3 cellular contexts compared by ENCODE assay signal in the genomic region with DNA sequence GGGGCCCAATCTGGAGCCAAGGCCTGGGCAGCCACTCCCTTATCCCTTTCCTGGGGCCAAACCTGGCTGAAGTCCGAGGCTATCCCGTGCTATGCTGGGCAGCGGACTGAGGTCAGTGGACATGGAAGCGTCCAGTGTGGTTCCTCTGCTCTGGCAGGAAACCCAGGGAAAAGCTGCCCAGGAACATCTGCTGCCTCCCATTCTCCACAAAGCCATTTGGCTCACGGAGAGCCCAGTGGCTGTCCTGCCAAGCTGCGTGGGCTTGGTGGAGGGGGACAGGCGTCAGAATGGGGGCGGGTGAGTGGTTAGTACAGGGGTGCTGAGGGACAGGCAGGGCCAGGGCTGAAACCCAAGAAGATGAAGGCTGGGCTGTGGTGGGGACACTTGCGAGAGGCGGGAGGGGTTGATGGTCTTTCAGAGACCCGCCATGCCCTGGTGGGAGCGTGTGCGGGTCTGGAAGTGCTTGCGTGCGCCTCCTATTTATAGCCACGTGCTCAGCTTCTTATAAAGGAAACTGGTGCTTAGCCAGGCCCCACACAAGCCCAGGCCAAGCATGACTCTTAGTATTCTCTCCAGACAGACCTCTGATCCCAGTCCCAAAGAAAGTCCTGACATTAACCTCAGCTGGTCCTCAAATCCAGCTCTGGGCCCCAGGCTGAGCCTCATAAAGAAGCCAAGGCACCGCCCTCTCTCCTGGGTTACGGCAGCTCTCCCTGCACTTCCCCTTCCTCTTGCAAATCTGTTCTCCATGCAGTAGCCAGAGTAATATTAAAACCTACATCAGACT.
TF ChIP-seq lines count a peak whose summit lies in the region.

No MANE protein-coding gene starts in this region.

TF ChIP-seq in liver, 16 proteins besides CTCF, POLR2A, EP300 and RAD21:
- TF ChIP-seq NR2F2 (IDR thresholded peaks at IDR 0.05) (peak; percentile 70), RXRA (IDR thresholded peaks at IDR 0.05) (peak in 1 of 2 donors; percentile 3)
- TF ChIP-seq, protein P1, sequence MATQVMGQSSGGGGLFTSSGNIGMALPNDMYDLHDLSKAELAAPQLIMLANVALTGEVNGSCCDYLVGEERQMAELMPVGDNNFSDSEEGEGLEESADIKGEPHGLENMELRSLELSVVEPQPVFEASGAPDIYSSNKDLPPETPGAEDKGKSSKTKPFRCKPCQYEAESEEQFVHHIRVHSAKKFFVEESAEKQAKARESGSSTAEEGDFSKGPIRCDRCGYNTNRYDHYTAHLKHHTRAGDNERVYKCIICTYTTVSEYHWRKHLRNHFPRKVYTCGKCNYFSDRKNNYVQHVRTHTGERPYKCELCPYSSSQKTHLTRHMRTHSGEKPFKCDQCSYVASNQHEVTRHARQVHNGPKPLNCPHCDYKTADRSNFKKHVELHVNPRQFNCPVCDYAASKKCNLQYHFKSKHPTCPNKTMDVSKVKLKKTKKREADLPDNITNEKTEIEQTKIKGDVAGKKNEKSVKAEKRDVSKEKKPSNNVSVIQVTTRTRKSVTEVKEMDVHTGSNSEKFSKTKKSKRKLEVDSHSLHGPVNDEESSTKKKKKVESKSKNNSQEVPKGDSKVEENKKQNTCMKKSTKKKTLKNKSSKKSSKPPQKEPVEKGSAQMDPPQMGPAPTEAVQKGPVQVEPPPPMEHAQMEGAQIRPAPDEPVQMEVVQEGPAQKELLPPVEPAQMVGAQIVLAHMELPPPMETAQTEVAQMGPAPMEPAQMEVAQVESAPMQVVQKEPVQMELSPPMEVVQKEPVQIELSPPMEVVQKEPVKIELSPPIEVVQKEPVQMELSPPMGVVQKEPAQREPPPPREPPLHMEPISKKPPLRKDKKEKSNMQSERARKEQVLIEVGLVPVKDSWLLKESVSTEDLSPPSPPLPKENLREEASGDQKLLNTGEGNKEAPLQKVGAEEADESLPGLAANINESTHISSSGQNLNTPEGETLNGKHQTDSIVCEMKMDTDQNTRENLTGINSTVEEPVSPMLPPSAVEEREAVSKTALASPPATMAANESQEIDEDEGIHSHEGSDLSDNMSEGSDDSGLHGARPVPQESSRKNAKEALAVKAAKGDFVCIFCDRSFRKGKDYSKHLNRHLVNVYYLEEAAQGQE (IDR thresholded peaks at IDR 0.05): no peak
TF ChIP-seq in liver: peak in this region for 2.

TF ChIP-seq in HepG2, 621 proteins besides CTCF, POLR2A, EP300 and RAD21:
- TF ChIP-seq HNRNPL (IDR thresholded peaks at IDR 0.05; ENCODE audit: low read depth, low read length) (no peak), FOSL2 (CRISPR knock-in tag; IDR thresholded peaks at IDR 0.05) (no peak), KLF13 (CRISPR knock-in tag; IDR thresholded peaks at IDR 0.05) (no peak), ZBTB42 (CRISPR knock-in tag; IDR thresholded peaks at IDR 0.05) (no peak), TAF1 (CRISPR knock-in tag; IDR thresholded peaks at IDR 0.05) (no peak), ZNF749 (CRISPR knock-in tag; IDR thresholded peaks at IDR 0.05; ENCODE audit: borderline replicate concordance) (no peak)
- TF ChIP-seq, protein P2, sequence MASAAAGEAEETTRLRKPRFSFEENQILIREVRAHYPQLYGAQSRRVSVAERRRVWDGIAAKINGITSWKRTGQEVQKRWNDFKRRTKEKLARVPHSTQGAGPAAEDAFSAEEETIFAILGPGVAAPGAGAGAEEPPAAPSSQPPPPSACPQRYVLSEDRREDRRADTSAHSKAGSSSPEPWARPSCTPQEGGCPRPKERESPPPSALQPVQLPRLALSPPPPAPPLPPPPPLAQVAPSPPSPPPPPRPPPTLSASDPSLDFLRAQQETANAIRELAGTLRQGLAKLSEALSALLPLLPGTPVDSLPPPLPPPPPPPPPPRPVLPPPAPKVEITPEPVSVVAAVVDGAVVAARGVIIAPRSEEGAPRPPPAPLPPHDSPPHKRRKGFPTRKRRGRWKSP (CRISPR knock-in tag; IDR thresholded peaks at IDR 0.05): no peak

TF ChIP-seq in WTC11, 78 proteins besides CTCF, POLR2A, EP300 and RAD21:
- TF ChIP-seq JUN (CRISPR knock-in tag; IDR thresholded peaks at IDR 0.05): no peak
- TF ChIP-seq FOXP1 (CRISPR knock-in tag; IDR thresholded peaks at IDR 0.05; ENCODE audit: borderline replicate concordance): no peak
- TF ChIP-seq, protein P3, sequence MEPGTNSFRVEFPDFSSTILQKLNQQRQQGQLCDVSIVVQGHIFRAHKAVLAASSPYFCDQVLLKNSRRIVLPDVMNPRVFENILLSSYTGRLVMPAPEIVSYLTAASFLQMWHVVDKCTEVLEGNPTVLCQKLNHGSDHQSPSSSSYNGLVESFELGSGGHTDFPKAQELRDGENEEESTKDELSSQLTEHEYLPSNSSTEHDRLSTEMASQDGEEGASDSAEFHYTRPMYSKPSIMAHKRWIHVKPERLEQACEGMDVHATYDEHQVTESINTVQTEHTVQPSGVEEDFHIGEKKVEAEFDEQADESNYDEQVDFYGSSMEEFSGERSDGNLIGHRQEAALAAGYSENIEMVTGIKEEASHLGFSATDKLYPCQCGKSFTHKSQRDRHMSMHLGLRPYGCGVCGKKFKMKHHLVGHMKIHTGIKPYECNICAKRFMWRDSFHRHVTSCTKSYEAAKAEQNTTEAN (CRISPR knock-in tag; IDR thresholded peaks at IDR 0.05): no peak
